1 cellular context compared by ENCODE assay signal in the genomic region with DNA sequence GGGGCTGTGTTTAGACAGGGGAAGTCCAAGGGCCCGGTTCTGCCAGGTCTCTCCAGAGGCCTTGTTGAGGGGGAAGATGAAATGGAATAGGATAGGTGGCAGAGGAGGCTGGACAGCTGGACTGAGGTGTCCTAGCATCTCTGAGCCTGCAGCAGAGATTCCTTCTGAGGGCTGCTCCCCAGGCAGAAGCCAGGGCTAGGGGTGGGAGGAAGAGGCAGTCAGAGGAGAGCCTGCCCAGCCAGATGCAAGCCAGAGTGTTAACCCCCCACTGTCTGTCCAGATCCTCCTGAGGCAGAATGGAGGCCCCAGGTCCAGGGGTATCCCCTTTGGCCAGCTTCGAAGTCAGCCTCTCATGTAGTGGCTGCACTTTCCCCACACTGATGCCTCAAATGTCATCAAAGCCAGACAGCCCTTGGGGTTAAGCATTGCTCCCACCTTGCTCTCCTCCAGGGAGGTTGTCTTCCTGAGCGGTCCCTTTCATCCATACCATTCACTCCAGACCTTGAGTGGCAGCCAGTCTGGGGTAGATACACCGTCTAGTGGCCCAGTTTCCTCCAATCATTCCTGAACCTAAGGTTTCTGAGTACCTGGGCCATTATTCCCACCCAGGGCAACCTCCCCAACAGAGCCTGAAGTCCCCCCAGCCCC.
TF ChIP-seq lines count a peak whose summit lies in the region.

No MANE protein-coding gene starts in this region.

TF ChIP-seq in SK-N-SH treated with all-trans-retinoic acid at 6 μM for 48 hours, 23 proteins besides CTCF, POLR2A, EP300 and RAD21 (continued from another document):
- no peak for TF ChIP-seq ZNF70 (CRISPR knock-in tag; IDR thresholded peaks at IDR 0.05)
- TF ChIP-seq, protein P1, sequence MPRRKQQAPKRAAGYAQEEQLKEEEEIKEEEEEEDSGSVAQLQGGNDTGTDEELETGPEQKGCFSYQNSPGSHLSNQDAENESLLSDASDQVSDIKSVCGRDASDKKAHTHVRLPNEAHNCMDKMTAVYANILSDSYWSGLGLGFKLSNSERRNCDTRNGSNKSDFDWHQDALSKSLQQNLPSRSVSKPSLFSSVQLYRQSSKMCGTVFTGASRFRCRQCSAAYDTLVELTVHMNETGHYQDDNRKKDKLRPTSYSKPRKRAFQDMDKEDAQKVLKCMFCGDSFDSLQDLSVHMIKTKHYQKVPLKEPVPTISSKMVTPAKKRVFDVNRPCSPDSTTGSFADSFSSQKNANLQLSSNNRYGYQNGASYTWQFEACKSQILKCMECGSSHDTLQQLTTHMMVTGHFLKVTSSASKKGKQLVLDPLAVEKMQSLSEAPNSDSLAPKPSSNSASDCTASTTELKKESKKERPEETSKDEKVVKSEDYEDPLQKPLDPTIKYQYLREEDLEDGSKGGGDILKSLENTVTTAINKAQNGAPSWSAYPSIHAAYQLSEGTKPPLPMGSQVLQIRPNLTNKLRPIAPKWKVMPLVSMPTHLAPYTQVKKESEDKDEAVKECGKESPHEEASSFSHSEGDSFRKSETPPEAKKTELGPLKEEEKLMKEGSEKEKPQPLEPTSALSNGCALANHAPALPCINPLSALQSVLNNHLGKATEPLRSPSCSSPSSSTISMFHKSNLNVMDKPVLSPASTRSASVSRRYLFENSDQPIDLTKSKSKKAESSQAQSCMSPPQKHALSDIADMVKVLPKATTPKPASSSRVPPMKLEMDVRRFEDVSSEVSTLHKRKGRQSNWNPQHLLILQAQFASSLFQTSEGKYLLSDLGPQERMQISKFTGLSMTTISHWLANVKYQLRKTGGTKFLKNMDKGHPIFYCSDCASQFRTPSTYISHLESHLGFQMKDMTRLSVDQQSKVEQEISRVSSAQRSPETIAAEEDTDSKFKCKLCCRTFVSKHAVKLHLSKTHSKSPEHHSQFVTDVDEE (CRISPR knock-in tag; IDR thresholded peaks at IDR 0.05), result no peak
